8 cellular contexts compared by ENCODE assay signal in genomic region chr17:73091770-73092517, GRCh38. TPM values are rescaled to one million over a fixed set of nuclear protein-coding genes. Genes with fewer than 3 reads are reported as not detected.
DNase-seq lines count a peak whose midpoint lies in the region; ATAC-seq and TF ChIP-seq lines count a peak whose summit lies in the region.

No MANE protein-coding gene starts in this region.

- ATAC-seq in GM18517 (IDR thresholded peaks at IDR 0.05; ENCODE audit: unreplicated experiment) (peak; percentile 20), WTC11 (peak; percentile 57), HG03039 (IDR thresholded peaks at IDR 0.05; ENCODE audit: unreplicated experiment) (no peak)

- POLR2A ChIA-PET in WTC11 (lab: Charles Lee): no interaction called here

- H3K4me3 Mint-ChIP-seq in WTC11: peak overlapping the region; percentile 98
- peak overlapping the region; percentile 94 for H3K4me3 Mint-ChIP-seq in nephron progenitor cell

- in situ Hi-C loops in KBM-7 (cut with MboI; ENCODE audit: low pct_unique_long_range_greater_than_20kb, low sequenced_read_pairs): no loop called here

- TF ChIP-seq CTCF in C4-2B (conservative IDR thresholded peaks at IDR 0.05): no peak
- TF ChIP-seq CTCF in WTC11 (IDR thresholded peaks at IDR 0.05): no peak
- TF ChIP-seq CTCF in fibroblast of villous mesenchyme (IDR thresholded peaks at IDR 0.05; ENCODE audit: insufficient read depth, low read depth, low read length): no peak
- no peak for TF ChIP-seq CTCF in nephron progenitor cell (IDR thresholded peaks at IDR 0.05)

- H3K4me3 ChIP-seq in fibroblast of villous mesenchyme (ENCODE audit: low read depth, low read length): peak overlapping the region; percentile 78

- CTCF ChIA-PET in WTC11 (lab: Charles Lee): interaction anchor here (0.9 to 2.3 kb wide), 6 partner anchors 65 to 367 kb away, joined by 3 to 13 read pairs (median 6); partner anchors contain the start of gene SSTR2

- H3K36me3 Mint-ChIP-seq in WTC11 (peaks cover 7% of the 10 kb centered on the region), nephron progenitor cell (ENCODE audit: low read depth) (peaks cover 8% of the 10 kb centered on the region)

- H3K27ac ChIP-seq in C4-2B: peak overlapping the region; percentile 62

- DNase-seq in KBM-7 (peak; percentile 51), WTC11 (ENCODE audit: low spot score) (peak; percentile 54), fibroblast of villous mesenchyme (ENCODE audit: low read depth) (peak; percentile 32), nephron progenitor cell (peak; percentile 51), mucosa of gallbladder (ENCODE audit: low spot score) (no peak)

- no peaks in the 10 kb centered on the region for H3K9me3 Mint-ChIP-seq in WTC11
- H3K9me3 Mint-ChIP-seq in nephron progenitor cell: no peaks in the 10 kb centered on the region

- H3K27me3 Mint-ChIP-seq in WTC11 (ENCODE audit: low read depth) (no peaks in the 10 kb centered on the region; the same call in 1 of the 2 replicates), nephron progenitor cell (ENCODE audit: low read depth, poor library complexity) (no peaks in the 10 kb centered on the region)

- H3K4me1 Mint-ChIP-seq in WTC11: peaks cover 23% of the 10 kb centered on the region
- H3K4me1 Mint-ChIP-seq in nephron progenitor cell: peaks cover 33% of the 10 kb centered on the region

- H3K27ac Mint-ChIP-seq in WTC11: peak overlapping the region; percentile 95
- peak overlapping the region; percentile 78 for H3K27ac Mint-ChIP-seq in nephron progenitor cell

TF ChIP-seq in WTC11, 78 proteins besides CTCF, POLR2A, EP300 and RAD21 (continues in another document):
- no peak for TF ChIP-seq ZMAT4 (CRISPR knock-in tag; IDR thresholded peaks at IDR 0.05)
- TF ChIP-seq JUN (CRISPR knock-in tag; IDR thresholded peaks at IDR 0.05): no peak
- no peak for TF ChIP-seq ZSCAN18 (CRISPR knock-in tag; IDR thresholded peaks at IDR 0.05)
- TF ChIP-seq CDX4 (CRISPR knock-in tag; IDR thresholded peaks at IDR 0.05; ENCODE audit: borderline replicate concordance): no peak
- no peak for TF ChIP-seq AR (CRISPR knock-in tag; IDR thresholded peaks at IDR 0.05)
- TF ChIP-seq MLX (CRISPR knock-in tag; IDR thresholded peaks at IDR 0.05): no peak
- no peak for TF ChIP-seq NR3C1 (CRISPR knock-in tag; conservative IDR thresholded peaks at IDR 0.05; ENCODE audit: low read depth)
- TF ChIP-seq ATF2 (CRISPR knock-in tag; IDR thresholded peaks at IDR 0.05; ENCODE audit: borderline replicate concordance, low read depth): no peak
- TF ChIP-seq OVOL2 (CRISPR knock-in tag; IDR thresholded peaks at IDR 0.05; ENCODE audit: borderline replicate concordance): no peak
- TF ChIP-seq ZNF425 (CRISPR knock-in tag; conservative IDR thresholded peaks at IDR 0.05): no peak
- TF ChIP-seq ELF4 (CRISPR knock-in tag; IDR thresholded peaks at IDR 0.05; ENCODE audit: low read depth): no peak
- TF ChIP-seq NFATC4 (CRISPR knock-in tag; IDR thresholded peaks at IDR 0.05): no peak
- TF ChIP-seq USF1 (CRISPR knock-in tag; IDR thresholded peaks at IDR 0.05): no peak
- TF ChIP-seq SMAD3 (CRISPR knock-in tag; IDR thresholded peaks at IDR 0.05; ENCODE audit: borderline replicate concordance): no peak

RNA-seq across cellular contexts. Expression of gene SLC39A11, which starts 0.5 kb away (rescaled TPM):
- total RNA-seq in WTC11 (2021) (18.9 to 25.5 TPM (median 22.3 TPM) in 3 replicates), fibroblast of villous mesenchyme (14.8 and 16.0 TPM in 2 replicates), mucosa of gallbladder (62.8 TPM)
